Comparison of ENCODE assay signal across 23 cellular contexts in the genomic region with DNA sequence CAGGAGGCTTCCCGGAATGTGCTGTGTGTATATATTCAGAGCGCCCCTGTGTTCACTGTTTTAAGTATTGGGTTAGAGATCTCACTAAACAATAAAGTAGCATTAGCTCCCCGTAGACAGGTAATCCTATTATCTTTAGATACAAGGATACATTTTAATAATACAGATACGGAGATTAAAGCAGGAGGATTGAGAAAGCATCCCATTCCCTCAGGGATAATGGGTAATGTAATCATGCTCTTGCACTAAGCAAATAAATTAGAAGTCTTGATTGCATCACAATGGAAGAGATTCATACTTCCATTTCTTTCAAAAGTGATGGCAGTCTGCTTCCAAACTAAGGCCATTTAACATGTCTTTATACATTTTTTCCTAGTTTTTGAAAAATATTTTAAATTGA.
"Had no signal": no experiment of that assay in that cellular context is flagged by ENCODE, and none has a peak within 500 bp of the region (broad histone marks: within the 10 kb centered on the region; RNA-seq: fewer than 3 reads in every experiment).

No MANE protein-coding gene starts in this region.

- ATAC-seq: activated T-cell treated with anti-CD3 and anti-CD28 coated beads, Interleukin-2, amount 50 U/mL, for 4 hours; Right ventricle myocardium inferior; T-helper 17 cell had no signal

- H3K4me3 ChIP-seq: cardiac muscle cell had no signal

- H3K27ac ChIP-seq: brain microvascular endothelial cell, cardiac muscle cell had no signal

- H3K36me3 ChIP-seq: brain microvascular endothelial cell, cardiac muscle cell had no signal

- H3K27me3 ChIP-seq: brain microvascular endothelial cell, cardiac muscle cell had no signal

- DNase-seq: activated B cell treated with CpG ODN at 0.5 μM for 24 hours; activated CD4-positive, alpha-beta T cell treated with anti-CD3 and anti-CD28 coated beads for 1 hour; activated CD4-positive, alpha-beta T cell treated with anti-CD3 and anti-CD28 coated beads, Interleukin-2, amount 10 ng/mL, durations not matched to agents 24 days and 14 days; activated CD4-positive, alpha-beta T cell treated with anti-CD3 and anti-CD28 coated beads, Interleukin-2, amount 50 U/mL, for 48 hours; activated CD8-positive, alpha-beta memory T cell treated with anti-CD3 and anti-CD28 coated beads for 24 hours; activated effector memory CD4-positive, alpha-beta T cell treated with anti-CD3 and anti-CD28 coated beads, Interleukin-2, amount 50 U/mL, for 16 hours; activated naive CD4-positive, alpha-beta T cell treated with anti-CD3 and anti-CD28 coated beads for 36 hours; activated T-cell treated with anti-CD3 and anti-CD28 coated beads, Interleukin-2, amount 50 U/mL, for 4 hours; brain microvascular endothelial cell; Kasumi-1; KBM-7; NCI-H1048; NCI-H146; NCI-H187 treated with DMSO at 0.1 percent for 48 hours; NCI-H2081 treated with DMSO at 0.1 percent for 48 hours; NCI-H2171 treated with DMSO at 0.1 percent for 48 hours; NCI-H226; NCI-H510A; NCI-H526 treated with DMSO at 0.1 percent for 48 hours; T-helper 17 cell; T-helper 9 cell had no signal
